In genomic region chr6:167091149-167092107, GRCh38 we compare ENCODE assay signal across 13 cellular contexts. TPM values are rescaled to one million over a fixed set of nuclear protein-coding genes. Genes with fewer than 3 reads are reported as not detected.
DNase-seq lines count a peak whose midpoint lies in the region; ATAC-seq and TF ChIP-seq lines count a peak whose summit lies in the region.
"Had no signal": no experiment of that assay in that cellular context is flagged by ENCODE, and none has a peak within 500 bp of the region (broad histone marks: within the 10 kb centered on the region; RNA-seq: fewer than 3 reads in every experiment).

No MANE protein-coding gene starts in this region.

- H3K79me2 ChIP-seq in OCI-LY7 (ENCODE audit: insufficient read depth, low read depth, low read length) = no peaks in the 10 kb centered on the region
- H3K79me2 ChIP-seq in trophoblast cell (ENCODE audit: control insufficient read depth, insufficient read depth, low read length, poor library complexity) = peaks cover 1% of the 10 kb centered on the region

- no CpG with 5 or more reads among the region's 21 CpGs for WGBS in trophoblast cell (ENCODE audit: extremely low coverage, insufficient coverage, insufficient read length)

- H3K4me1 ChIP-seq in right atrium auricular region (peaks cover 0 to 15% of the 10 kb centered on the region in 2 donors), OCI-LY7 (ENCODE audit: insufficient read depth, low read length, poor library complexity, severe bottlenecking) (peaks cover 91% of the 10 kb centered on the region), upper lobe of right lung (no peaks in the 10 kb centered on the region), trophoblast cell (ENCODE audit: control insufficient read depth in 1 of 2, insufficient read depth in 2 of 2, low read length in 2 of 2) (peaks cover 2 to 3% of the 10 kb centered on the region in 2 experiments)

- H3K4me1 Mint-ChIP-seq in effector memory CD8-positive, alpha-beta T cell (ENCODE audit: low read depth in 2 of 2) = peaks cover 37 to 48% of the 10 kb centered on the region in 2 donors

- no peaks in the 10 kb centered on the region for H3K27me3 Mint-ChIP-seq in effector memory CD8-positive, alpha-beta T cell

- no peak overlapping the region for H4K12ac ChIP-seq in trophoblast cell (ENCODE audit: low read depth, low read length)

- no peaks in the 10 kb centered on the region for H3K79me1 ChIP-seq in trophoblast cell (ENCODE audit: low read length)

- H3K9me2 ChIP-seq in OCI-LY7 (ENCODE audit: insufficient read depth, low read length) = no peaks in the 10 kb centered on the region

- H4K91ac ChIP-seq in trophoblast cell (ENCODE audit: low read depth, low read length) = no peak overlapping the region

- CTCF ChIA-PET in OCI-LY7 (lab: Charles Lee; ENCODE audit: unreplicated experiment) = interaction anchor here (0.7 to 2.0 kb wide), 3 partner anchors 31 to 92 kb away, joined by 3 to 7 read pairs (median 3); partner anchors contain the start of genes CCR6 and CEP43

- H3K27ac Mint-ChIP-seq in effector memory CD8-positive, alpha-beta T cell = peak overlapping the region; percentile 87 to 99

- H3K36me3 ChIP-seq in right atrium auricular region (no peaks in the 10 kb centered on the region), OCI-LY7 (ENCODE audit: insufficient read depth, low read length) (peaks cover 4% of the 10 kb centered on the region; the same call in 1 of the 2 replicates), upper lobe of right lung (no peaks in the 10 kb centered on the region), trophoblast cell (ENCODE audit: control insufficient read depth in 1 of 2, insufficient read depth in 2 of 2, low read length in 2 of 2) (peaks cover 0 to 2% of the 10 kb centered on the region in 2 experiments)
- H3K36me3 ChIP-seq: sigmoid colon had no signal

- POLR2A ChIA-PET in OCI-LY7 (lab: Charles Lee) = interaction anchor here (0.6 to 10.2 kb wide), 13 partner anchors 7 to 565 kb away, joined by 3 to 96 read pairs (median 3); partner anchors contain the start of gene CCR6

- H3K14ac ChIP-seq in trophoblast cell (ENCODE audit: low read length) = no peak overlapping the region

- H2AK5ac ChIP-seq in trophoblast cell (ENCODE audit: low read length) = no peak overlapping the region

- peaks cover 33% of the 10 kb centered on the region for H3K36me3 Mint-ChIP-seq in effector memory CD8-positive, alpha-beta T cell (ENCODE audit: insufficient read depth)

- H3K27ac ChIP-seq in right atrium auricular region = no peak overlapping the region
- H3K27ac ChIP-seq in OCI-LY7 (ENCODE audit: low read depth, low read length, poor library complexity, severe bottlenecking) = peak overlapping the region; percentile 78
- no peak overlapping the region for H3K27ac ChIP-seq in upper lobe of right lung
- H3K27ac ChIP-seq in trophoblast cell (ENCODE audit: low read depth, low read length) = no peak overlapping the region
- H3K27ac ChIP-seq: sigmoid colon had no signal

- H3K9ac ChIP-seq in trophoblast cell (ENCODE audit: low read length) = no peak overlapping the region

- peak; percentile 74 for ATAC-seq in Right ventricle myocardium inferior
- ATAC-seq in effector memory CD8-positive, alpha-beta T cell (replicated peaks) = peak; percentile 32
- ATAC-seq in upper lobe of right lung = peak; percentile 46

- H3K9me3 Mint-ChIP-seq in effector memory CD8-positive, alpha-beta T cell = no peaks in the 10 kb centered on the region

- no peak overlapping the region for H3K18ac ChIP-seq in trophoblast cell (ENCODE audit: low read length)

- peaks cover 0 to 14% of the 10 kb centered on the region in 2 donors for H3K9me3 ChIP-seq in right atrium auricular region
- H3K9me3 ChIP-seq in OCI-LY7 (ENCODE audit: low read length) = peaks cover 19% of the 10 kb centered on the region
- H3K9me3 ChIP-seq in upper lobe of right lung = no peaks in the 10 kb centered on the region
- H3K9me3 ChIP-seq in trophoblast cell (ENCODE audit: insufficient read depth, low read depth, low read length) = peaks cover 5% of the 10 kb centered on the region
- H3K9me3 ChIP-seq: sigmoid colon had no signal

- H3K23ac ChIP-seq in trophoblast cell (ENCODE audit: low read length) = no peak overlapping the region

- H4K8ac ChIP-seq in trophoblast cell (ENCODE audit: low read depth, low read length) = no peak overlapping the region

- H3K4ac ChIP-seq in trophoblast cell (ENCODE audit: low read depth, low read length) = no peak overlapping the region

- no peaks in the 10 kb centered on the region for H3K27me3 ChIP-seq in right atrium auricular region
- no peaks in the 10 kb centered on the region for H3K27me3 ChIP-seq in upper lobe of right lung
- H3K27me3 ChIP-seq in trophoblast cell (ENCODE audit: insufficient read depth, low read length) = no peaks in the 10 kb centered on the region
- H3K27me3 ChIP-seq: sigmoid colon had no signal

- no peaks in the 10 kb centered on the region for H4K20me1 ChIP-seq in OCI-LY7 (ENCODE audit: insufficient read depth, low read length)

- peak overlapping the region; percentile 32; the same call in 1 of the 2 replicates for H2AFZ ChIP-seq in OCI-LY7 (ENCODE audit: low read length)
- no peak overlapping the region for H2AFZ ChIP-seq in trophoblast cell (ENCODE audit: insufficient read depth, low read length, poor library complexity)

- DNase-seq in Right ventricle myocardium inferior (ENCODE audit: missing footprints) (peak; percentile 68), right atrium auricular region (ENCODE audit: low spot score) (no peak), OCI-LY7 (ENCODE audit: low spot score) (peak; percentile 67), upper lobe of right lung (no peak), NCI-H345 treated with DMSO at 0.1 percent for 48 hours (lab: John Stamatoyannopoulos, UW; ENCODE audit: unreplicated experiment) (no peak), RPMI8226 (no peak), trophoblast cell (no peak)
- peak in 1 of 3 experiments; percentile 24 for DNase-seq in effector memory CD8-positive, alpha-beta T cell
- DNase-seq: activated naive CD4-positive, alpha-beta T cell treated with anti-CD3 and anti-CD28 coated beads, Interleukin-2, amount 50 U/mL, for 16 hours; effector CD4-positive, alpha-beta T cell; NCI-H524 treated with DMSO at 0.1 percent for 48 hours; sigmoid colon had no signal

- no peak overlapping the region for H2BK120ac ChIP-seq in trophoblast cell (ENCODE audit: insufficient read depth, low read length, poor library complexity)

- H2BK5ac ChIP-seq in trophoblast cell (ENCODE audit: low read depth, low read length, poor library complexity) = no peak overlapping the region

- H2BK12ac ChIP-seq in trophoblast cell (ENCODE audit: low read length) = no peak overlapping the region

- H3K4me3 ChIP-seq in right atrium auricular region = no peak overlapping the region
- peak overlapping the region; percentile 18 for H3K4me3 ChIP-seq in OCI-LY7 (ENCODE audit: low read depth, low read length, poor library complexity, severe bottlenecking)
- no peak overlapping the region for H3K4me3 ChIP-seq in upper lobe of right lung
- H3K4me3 ChIP-seq in trophoblast cell (ENCODE audit: low read depth, low read length) = no peak overlapping the region
- H3K4me3 ChIP-seq: sigmoid colon had no signal

- peak overlapping the region; percentile 79 to 96 for H3K4me3 Mint-ChIP-seq in effector memory CD8-positive, alpha-beta T cell

- intact Hi-C loops in Right ventricle myocardium inferior (cut with DNase I) (no loop called here), OCI-LY7 (cut with micrococcal nuclease; ENCODE audit: unreplicated experiment) (loop anchor here (5.0 kb wide), 1 partner anchor 44 kb away; no protein-coding TSS in a partner anchor), upper lobe of right lung (cut with DNase I) (no loop called here)

- peak overlapping the region; percentile 66 for H3K4me2 ChIP-seq in OCI-LY7 (ENCODE audit: low read length)
- no peak overlapping the region for H3K4me2 ChIP-seq in trophoblast cell (ENCODE audit: low read length)

- no TSS peak for BruUV-seq in OCI-LY7 (replicated peaks; lab: Mats Ljungman, UMichigan)

- no peak for TF ChIP-seq CTCF in right atrium auricular region (IDR thresholded peaks at IDR 0.05)
- no peak for TF ChIP-seq CTCF in OCI-LY7 (conservative IDR thresholded peaks at IDR 0.05; ENCODE audit: low read length)
- TF ChIP-seq CTCF in upper lobe of right lung (IDR thresholded peaks at IDR 0.05) = no peak

RNA-seq across cellular contexts. Expression of gene CCR6, which starts 31.5 kb away (rescaled TPM):
- total RNA-seq in Right ventricle myocardium inferior = not detected
- total RNA-seq in right atrium auricular region = under 1 TPM in 1 of 2 donors, not detected in 1; 0.37 TPM
- total RNA-seq in OCI-LY7 (2014; rRNA removed; shearing (Covaris generic)) = 0.05 and 0.35 TPM in 2 replicates
- 0.10 TPM in 1 of 2 replicates, not detected in the other for total RNA-seq in OCI-LY7 (2022)
- 1.4 TPM for total RNA-seq in upper lobe of right lung
- polyA plus RNA-seq in trophoblast cell (2013) = not detected in 2 replicates
- total RNA-seq: MCF 10A, sigmoid colon had no signal

Comparison
In these comparisons a context has a peak if more than half of its experiments do, and no peak if none do; other contexts are left out.
1. DNase-seq: peak in Right ventricle myocardium inferior (single experiment) and OCI-LY7 (single experiment); none in right atrium auricular region (single experiment), upper lobe of right lung (single experiment), NCI-H345 treated with DMSO at 0.1 percent for 48 hours (single experiment), RPMI8226 (single experiment) and trophoblast cell (0 of 2).
2. Peak in every context shown above with its lines, with median percentiles within 50 percentile points of each other: ATAC-seq.